ENCODE assay signal across 24 cellular contexts in genomic region chr6:141133836-141134235, GRCh38.
DNase-seq lines count a peak whose midpoint lies in the region; ATAC-seq, FAIRE-seq and TF ChIP-seq lines count a peak whose summit lies in the region.
"Had no signal": no experiment of that assay in that cellular context is flagged by ENCODE, and none has a peak within 500 bp of the region (broad histone marks: within the 10 kb centered on the region; RNA-seq: fewer than 3 reads in every experiment).

No MANE protein-coding gene starts in this region.

- no peaks in the 10 kb centered on the region for H3K9me1 ChIP-seq in K562 (ENCODE audit: control insufficient read depth, insufficient read depth, low read length)

- no peak for FAIRE-seq in K562 (lab: Jason Lieb, UNC)
- FAIRE-seq: A549, GM12891 had no signal

- no peak for TF ChIP-seq EP300 in K562 (IDR thresholded peaks at IDR 0.05; ENCODE audit: low read length)
- TF ChIP-seq EP300 in tibial nerve (IDR thresholded peaks at IDR 0.05), result no peak

- TF ChIP-seq POLR2A in K562 (conservative IDR thresholded peaks at IDR 0.05) (no peak), tibial nerve (IDR thresholded peaks at IDR 0.05) (no peak)

- H3K36me3 ChIP-seq in K562 (ENCODE audit: control insufficient read depth, insufficient read depth, low read length) (no peaks in the 10 kb centered on the region), thoracic aorta (no peaks in the 10 kb centered on the region), tibial nerve (no peaks in the 10 kb centered on the region)
- H3K36me3 ChIP-seq: BLaER1 treated with 17β-estradiol and CSF1 and Interleukin-3, amounts not matched to agents 10 nM and 100 nM; HAP-1; SJSA1 had no signal

- no peaks in the 10 kb centered on the region for H3K79me2 ChIP-seq in K562 (ENCODE audit: control insufficient read depth, insufficient read depth, low read length)

- H3K4me1 ChIP-seq in K562 (replicated peaks in 1 of 2; ENCODE audit: control insufficient read depth in 2 of 2, insufficient read depth in 2 of 2, low read length in 2 of 2) (no peaks in the 10 kb centered on the region), thoracic aorta (ENCODE audit: control insufficient read depth in 1 of 2, low read depth in 2 of 2) (peaks cover 18 to 53% of the 10 kb centered on the region in 2 donors), tibial nerve (peaks cover 0 to 6% (median 0%) of the 10 kb centered on the region in 4 donors)
- H3K4me1 ChIP-seq: A549; BLaER1 treated with 17β-estradiol and CSF1 and Interleukin-3, amounts not matched to agents 10 nM and 100 nM; HAP-1; SJSA1 had no signal

- H3K4me3 ChIP-seq in K562 (no peak overlapping the region), thoracic aorta (no peak overlapping the region), tibial nerve (no peak overlapping the region)
- H3K4me3 ChIP-seq: A549; BLaER1 treated with 17β-estradiol and CSF1 and Interleukin-3, amounts not matched to agents 10 nM and 100 nM; HAP-1; PC-9; SJSA1 had no signal

- H3K9me3 ChIP-seq in K562 (replicated peaks; ENCODE audit: control insufficient read depth, insufficient read depth, low read depth, low read length), result no peaks in the 10 kb centered on the region
- no peaks in the 10 kb centered on the region for H3K9me3 ChIP-seq in thoracic aorta
- no peaks in the 10 kb centered on the region for H3K9me3 ChIP-seq in tibial nerve
- H3K9me3 ChIP-seq: A549; BLaER1 treated with 17β-estradiol and CSF1 and Interleukin-3, amounts not matched to agents 10 nM and 100 nM; HAP-1; SJSA1 had no signal

- H4K20me1 ChIP-seq in K562 (replicated peaks; ENCODE audit: control insufficient read depth, insufficient read depth, low read length), result no peaks in the 10 kb centered on the region
- H4K20me1 ChIP-seq: BLaER1 treated with 17β-estradiol and CSF1 and Interleukin-3, amounts not matched to agents 10 nM and 100 nM had no signal

- no peak for TF ChIP-seq CTCF in K562 (IDR thresholded peaks at IDR 0.05 in 2 of 3, conservative IDR thresholded peaks at IDR 0.05 in 1 of 3; ENCODE audit: insufficient read depth in 2 of 3, low read depth in 1 of 3, low read length in 3 of 3)
- no peak for TF ChIP-seq CTCF in thoracic aorta (IDR thresholded peaks at IDR 0.05)
- no peak for TF ChIP-seq CTCF in tibial nerve (IDR thresholded peaks at IDR 0.05)

- ATAC-seq in K562 (no peak), thoracic aorta (ENCODE audit: insufficient number of reproducible peaks, low FRiP score, low read depth) (no peak)
- ATAC-seq: A549 had no signal

- peak; percentile 91 for DNase-seq in DMS114 treated with DMSO at 0.1 percent for 48 hours (lab: John Stamatoyannopoulos, UW; ENCODE audit: unreplicated experiment)
- peak; percentile 30 for DNase-seq in NCI-H2171 (lab: John Stamatoyannopoulos, UW)
- DNase-seq in K562 (ENCODE audit: extremely low read depth in 1 of 4, low spot score in 3 of 4), result no peak
- DNase-seq in thoracic aorta (ENCODE audit: low spot score), result no peak
- DNase-seq in globus pallidus (ENCODE audit: low spot score), result no peak
- no peak for DNase-seq in activated CD8-positive, alpha-beta memory T cell treated with anti-CD3 and anti-CD28 coated beads, Interleukin-2, amount 50 U/mL, for 48 hours
- no peak for DNase-seq in tibial nerve (ENCODE audit: low spot score in 2 of 2)
- DNase-seq: AML-193; CD4-positive, alpha-beta T cell; DMS79; GF-D8; GOT3; HFFc6; NCI-H1048; NCI-H2081 treated with DMSO at 0.1 percent for 48 hours; NCI-H526 treated with DMSO at 0.1 percent for 48 hours; NK-92 treated with Interleukin-12 subunit alpha and Interleukin-12 subunit beta, amount 100 ng/mL, for 24 hours; PC-9; Right ventricle myocardium superior had no signal

- H3K4me2 ChIP-seq in K562 (ENCODE audit: insufficient read depth, low read length), result no peak overlapping the region
- H3K4me2 ChIP-seq: A549; BLaER1 treated with 17β-estradiol and CSF1 and Interleukin-3, amounts not matched to agents 10 nM and 100 nM; PC-9 had no signal

- H3K27me3 ChIP-seq in K562 (ENCODE audit: control insufficient read depth in 2 of 2, insufficient read depth in 2 of 2, low read length in 2 of 2) (no peaks in the 10 kb centered on the region), thoracic aorta (replicated peaks; ENCODE audit: insufficient read depth) (no peaks in the 10 kb centered on the region), tibial nerve (no peaks in the 10 kb centered on the region)
- H3K27me3 ChIP-seq: BLaER1 treated with 17β-estradiol and CSF1 and Interleukin-3, amounts not matched to agents 10 nM and 100 nM; SJSA1 had no signal

- intact Hi-C loops in K562 (cut with micrococcal nuclease), result no loop called here

- H3K27ac ChIP-seq in K562 (ENCODE audit: extremely low read depth, low read depth, low read length), result no peak overlapping the region
- peak overlapping the region; percentile 12 to 57 for H3K27ac ChIP-seq in thoracic aorta
- no peak overlapping the region for H3K27ac ChIP-seq in tibial nerve
- H3K27ac ChIP-seq: A549; BLaER1 treated with 17β-estradiol and CSF1 and Interleukin-3, amounts not matched to agents 10 nM and 100 nM; PC-9; SJSA1 had no signal

- POLR2A ChIA-PET in K562 (lab: Yijun Ruan, JAX), result no interaction called here

- TF ChIP-seq RAD21 in K562 (CRISPR knock-in tag; conservative IDR thresholded peaks at IDR 0.05 in 1 of 2, IDR thresholded peaks at IDR 0.05 in 1 of 2), result no peak

- no peak overlapping the region for H2AFZ ChIP-seq in K562 (ENCODE audit: low read depth, low read length)
- H2AFZ ChIP-seq: PC-9 had no signal

- 0% methylated on average over 3 of the region's 3 CpGs for WGBS in K562 (ENCODE audit: insufficient coverage, low coverage, missing lambda C conversion rate)
- WGBS in tibial nerve, 2 donors, result 67 to 69% methylated on average over 3 of the region's 3 CpGs

- no TSS peak for BruUV-seq in K562 (replicated peaks; lab: Mats Ljungman, UMichigan)

- no peak overlapping the region for H3K9ac ChIP-seq in K562 (ENCODE audit: insufficient read depth in 1 of 2, low read depth in 2 of 2, low read length in 2 of 2)
- H3K9ac ChIP-seq: BLaER1 treated with 17β-estradiol and CSF1 and Interleukin-3, amounts not matched to agents 10 nM and 100 nM had no signal

- CTCF ChIA-PET in K562 (lab: Yijun Ruan, JAX; ENCODE audit: low intra/inter-chr PET ratio), result no interaction called here

- in situ Hi-C loops in K562 (cut with MboI), result no loop called here

TF ChIP-seq in K562, 482 proteins besides CTCF, POLR2A, EP300 and RAD21 (continues in another document):
- TF ChIP-seq ZNF76 (CRISPR knock-in tag; IDR thresholded peaks at IDR 0.05; ENCODE audit: borderline replicate concordance) (no peak), RREB1 (CRISPR knock-in tag; IDR thresholded peaks at IDR 0.05) (no peak)

Comparison
In these comparisons a context has a peak if more than half of its experiments do, and no peak if none do; other contexts are left out.
1. DNase-seq: peak in DMS114 treated with DMSO at 0.1 percent for 48 hours (single experiment) and NCI-H2171 (single experiment); none in K562 (0 of 4), thoracic aorta (single experiment), globus pallidus (single experiment), activated CD8-positive, alpha-beta memory T cell treated with anti-CD3 and anti-CD28 coated beads, Interleukin-2, amount 50 U/mL, for 48 hours (single experiment) and tibial nerve (0 of 2).
2. H3K27ac ChIP-seq: peak in thoracic aorta (2 of 2); none in K562 (single experiment) and tibial nerve (0 of 4).